ENCODE assay signal across 12 cellular contexts in genomic region chr1:153647375-153647714, GRCh38. TPM values are rescaled to one million over a fixed set of nuclear protein-coding genes. Genes with fewer than 3 reads are reported as not detected.
A peak's percentile ranks its signal among the peaks of the same experiment; 100 is the strongest.
DNase-seq lines count a peak whose midpoint lies in the region; ATAC-seq, FAIRE-seq and TF ChIP-seq lines count a peak whose summit lies in the region.
"Had no signal": no experiment of that assay in that cellular context is flagged by ENCODE, and none has a peak within 500 bp of the region (broad histone marks: within the 10 kb centered on the region; RNA-seq: fewer than 3 reads in every experiment).

No MANE protein-coding gene starts in this region.

- no peak for DNase-seq in GM12892 (ENCODE audit: insufficient read length)
- DNase-seq in activated naive CD4-positive, alpha-beta T cell treated with anti-CD3 and anti-CD28 coated beads, Interleukin-2, amount 50 U/mL, for 72 hours (ENCODE audit: low spot score in 2 of 2): peak in 1 of 2 donors; percentile 45
- no peak for DNase-seq in naive thymus-derived CD8-positive, alpha-beta T cell
- no peak for DNase-seq in ACHN
- no peak for DNase-seq in stimulated activated naive CD8-positive, alpha-beta T cell treated with anti-CD3 and anti-CD28 coated beads, Interleukin-15, amount 100 ng/mL, for 72 hours
- DNase-seq: GDM1, NCI-H526 treated with DMSO at 0.1 percent for 48 hours had no signal

- peak in 1 of 2 donors; percentile 15 for ATAC-seq in activated naive CD4-positive, alpha-beta T cell treated with anti-CD3 and anti-CD28 coated beads, Interleukin-2, amount 50 U/mL, for 72 hours
- ATAC-seq in naive thymus-derived CD8-positive, alpha-beta T cell: no peak
- no peak for ATAC-seq in GM21786 (IDR thresholded peaks at IDR 0.05; ENCODE audit: unreplicated experiment)
- ATAC-seq in stimulated activated naive CD8-positive, alpha-beta T cell treated with anti-CD3 and anti-CD28 coated beads, Interleukin-15, amount 100 ng/mL, for 72 hours: no peak

- peak overlapping the region; percentile 10 to 82 for H3K27ac Mint-ChIP-seq in activated naive CD4-positive, alpha-beta T cell treated with anti-CD3 and anti-CD28 coated beads, Interleukin-2, amount 50 U/mL, for 72 hours
- H3K27ac Mint-ChIP-seq in naive thymus-derived CD8-positive, alpha-beta T cell: peak overlapping the region; percentile 67 to 94 (median 81)
- H3K27ac Mint-ChIP-seq in stimulated activated naive CD8-positive, alpha-beta T cell treated with anti-CD3 and anti-CD28 coated beads, Interleukin-15, amount 100 ng/mL, for 72 hours: peak overlapping the region in 1 of 2 donors; percentile 93

- H3K4me1 Mint-ChIP-seq in naive thymus-derived CD8-positive, alpha-beta T cell: peaks cover 40 to 79% (median 77%) of the 10 kb centered on the region in 4 donors
- H3K4me1 Mint-ChIP-seq in stimulated activated naive CD8-positive, alpha-beta T cell treated with anti-CD3 and anti-CD28 coated beads, Interleukin-15, amount 100 ng/mL, for 72 hours: peaks cover 70% of the 10 kb centered on the region

- FAIRE-seq in GM12892 (lab: Jason Lieb, UNC): no peak
- FAIRE-seq: GM19239, TTC549 had no signal

- peaks cover 35 to 52% of the 10 kb centered on the region in 2 donors for H3K36me3 Mint-ChIP-seq in activated naive CD4-positive, alpha-beta T cell treated with anti-CD3 and anti-CD28 coated beads, Interleukin-2, amount 50 U/mL, for 72 hours
- H3K36me3 Mint-ChIP-seq in naive thymus-derived CD8-positive, alpha-beta T cell: peaks cover 20 to 51% (median 27%) of the 10 kb centered on the region in 3 donors

- no peaks in the 10 kb centered on the region for H3K9me3 Mint-ChIP-seq in activated naive CD4-positive, alpha-beta T cell treated with anti-CD3 and anti-CD28 coated beads, Interleukin-2, amount 50 U/mL, for 72 hours
- no peaks in the 10 kb centered on the region for H3K9me3 Mint-ChIP-seq in naive thymus-derived CD8-positive, alpha-beta T cell
- H3K9me3 Mint-ChIP-seq in stimulated activated naive CD8-positive, alpha-beta T cell treated with anti-CD3 and anti-CD28 coated beads, Interleukin-15, amount 100 ng/mL, for 72 hours: no peaks in the 10 kb centered on the region

- POLR2A ChIA-PET in naive thymus-derived CD8-positive, alpha-beta T cell (lab: Charles Lee): interaction anchor here (0.6 to 10.4 kb wide), 4 partner anchors 9 to 136 kb away, joined by 3 to 85 read pairs (median 6); partner anchors contain the start of gene CHTOP

- H3K4me3 Mint-ChIP-seq in naive thymus-derived CD8-positive, alpha-beta T cell: peak overlapping the region in 6 of 10 donors; percentile 11 to 50 (median 26)
- no peak overlapping the region for H3K4me3 Mint-ChIP-seq in stimulated activated naive CD8-positive, alpha-beta T cell treated with anti-CD3 and anti-CD28 coated beads, Interleukin-15, amount 100 ng/mL, for 72 hours

- TF ChIP-seq POLR2A in GM12892 (IDR thresholded peaks at IDR 0.05; ENCODE audit: low read depth, low read length): peak; percentile 45

- no peaks in the 10 kb centered on the region for H3K27me3 Mint-ChIP-seq in naive thymus-derived CD8-positive, alpha-beta T cell
- H3K27me3 Mint-ChIP-seq in stimulated activated naive CD8-positive, alpha-beta T cell treated with anti-CD3 and anti-CD28 coated beads, Interleukin-15, amount 100 ng/mL, for 72 hours: no peaks in the 10 kb centered on the region

- in situ Hi-C loops in ACHN (cut with HindIII; ENCODE audit: low pct_ligation_motif_present, low pct_unique_long_range_greater_than_20kb, low sequenced_read_pairs): no loop called here

RNA-seq across cellular contexts. Expression of gene SNAPIN, which starts 11.2 kb away (rescaled TPM):
- polyA plus RNA-seq in GM12892 (2012; ENCODE audit: missing spikeins): 38.4 TPM
- 10 to 100 TPM; 16.1 to 35.4 TPM for total RNA-seq in activated naive CD4-positive, alpha-beta T cell treated with anti-CD3 and anti-CD28 coated beads, Interleukin-2, amount 50 U/mL, for 72 hours
- 10 to 100 TPM; 28.2 to 30.7 TPM for total RNA-seq in naive thymus-derived CD8-positive, alpha-beta T cell
- polyA plus RNA-seq in naive thymus-derived CD8-positive, alpha-beta T cell: 10 to 100 TPM; 66.6 to 77.4 (median 72.3) TPM

RNA-seq across cellular contexts. Expression of gene CHTOP, which starts 13.5 kb away (rescaled TPM):
- polyA plus RNA-seq in GM12892 (2012; ENCODE audit: missing spikeins): 40.1 TPM
- total RNA-seq in activated naive CD4-positive, alpha-beta T cell treated with anti-CD3 and anti-CD28 coated beads, Interleukin-2, amount 50 U/mL, for 72 hours: 10 to 100 TPM; 83.3 to 91.3 TPM
- 100 to 1,000 TPM; 152 to 155 TPM for total RNA-seq in naive thymus-derived CD8-positive, alpha-beta T cell
- 10 to 100 TPM; 45.2 to 74.7 (median 48.8) TPM for polyA plus RNA-seq in naive thymus-derived CD8-positive, alpha-beta T cell

RNA-seq across cellular contexts. Expression of gene S100A1, which starts 19.1 kb away (rescaled TPM):
- polyA plus RNA-seq in GM12892 (2012; ENCODE audit: missing spikeins): 0.53 TPM
- not detected for total RNA-seq in activated naive CD4-positive, alpha-beta T cell treated with anti-CD3 and anti-CD28 coated beads, Interleukin-2, amount 50 U/mL, for 72 hours
- total RNA-seq in naive thymus-derived CD8-positive, alpha-beta T cell: not detected
- polyA plus RNA-seq in naive thymus-derived CD8-positive, alpha-beta T cell: not detected
- total RNA-seq: lung microvascular endothelial cell, thoracic aorta had no signal

RNA-seq across cellular contexts. Expression of gene S100A13, which starts 20.0 kb away (rescaled TPM):
- 23.9 TPM for polyA plus RNA-seq in GM12892 (2012; ENCODE audit: missing spikeins)
- total RNA-seq in activated naive CD4-positive, alpha-beta T cell treated with anti-CD3 and anti-CD28 coated beads, Interleukin-2, amount 50 U/mL, for 72 hours: 1 to 10 TPM; 4.2 to 6.0 TPM
- 1 to 10 TPM; 5.3 to 6.0 TPM for total RNA-seq in naive thymus-derived CD8-positive, alpha-beta T cell
- 1 to 10 TPM in 2 of 3 donors, under 1 TPM in 1; 0.94 to 1.9 (median 1.1) TPM for polyA plus RNA-seq in naive thymus-derived CD8-positive, alpha-beta T cell

RNA-seq across cellular contexts. Expression of gene ILF2, which starts 23.4 kb away (rescaled TPM):
- 224 TPM for polyA plus RNA-seq in GM12892 (2012; ENCODE audit: missing spikeins)
- 100 to 1,000 TPM; 247 to 316 TPM for total RNA-seq in activated naive CD4-positive, alpha-beta T cell treated with anti-CD3 and anti-CD28 coated beads, Interleukin-2, amount 50 U/mL, for 72 hours
- 100 to 1,000 TPM in 1 of 2 experiments, 10 to 100 TPM in 1; 96.8 to 101 TPM for total RNA-seq in naive thymus-derived CD8-positive, alpha-beta T cell
- 100 to 1,000 TPM; 115 to 140 (median 121) TPM for polyA plus RNA-seq in naive thymus-derived CD8-positive, alpha-beta T cell

Comparison
In these comparisons a context has a peak if more than half of its experiments do, and no peak if none do; other contexts are left out.
1. H3K4me3 Mint-ChIP-seq: peak in naive thymus-derived CD8-positive, alpha-beta T cell (6 of 10); none in stimulated activated naive CD8-positive, alpha-beta T cell treated with anti-CD3 and anti-CD28 coated beads, Interleukin-15, amount 100 ng/mL, for 72 hours (0 of 2).